ENCODE assay signal across 10 cellular contexts in genomic region chr10:119355930-119356329, GRCh38.
A peak's percentile ranks its signal among the peaks of the same experiment; 100 is the strongest.
DNase-seq lines count a peak whose midpoint lies in the region; ATAC-seq and TF ChIP-seq lines count a peak whose summit lies in the region.
"Had no signal": no experiment of that assay in that cellular context is flagged by ENCODE, and none has a peak within 500 bp of the region (broad histone marks: within the 10 kb centered on the region; RNA-seq: fewer than 3 reads in every experiment).

No MANE protein-coding gene starts in this region.

- H3K4me1 Mint-ChIP-seq in MCF 10A (ENCODE audit: insufficient read depth, unreplicated experiment): no peaks in the 10 kb centered on the region

- no peak for DNase-seq in MCF 10A (ENCODE audit: unreplicated experiment)
- no peak for DNase-seq in breast epithelium (ENCODE audit: low spot score in 2 of 2)
- DNase-seq in esophagus muscularis mucosa (ENCODE audit: extremely low spot score): no peak
- DNase-seq in smooth muscle cell (lab: John Stamatoyannopoulos, UW; ENCODE audit: unreplicated experiment): no peak
- no peak for DNase-seq in left lung
- DNase-seq in stimulated activated naive CD8-positive, alpha-beta T cell treated with anti-CD3 and anti-CD28 coated beads, Interleukin-15, Interleukin-2, amounts not matched to agents 100 U/mL and 50 U/mL, for 24 hours: no peak
- DNase-seq: NCI-H1048, occipital lobe had no signal

- TF ChIP-seq POLR2A in breast epithelium (IDR thresholded peaks at IDR 0.05): no peak
- TF ChIP-seq POLR2A in esophagus muscularis mucosa (IDR thresholded peaks at IDR 0.05; ENCODE audit: low read depth): no peak

- H2AFZ ChIP-seq in OCI-LY1 (ENCODE audit: low read length) (no peak overlapping the region), smooth muscle cell (ENCODE audit: low read depth) (no peak overlapping the region)

- no peaks in the 10 kb centered on the region for H3K79me2 ChIP-seq in OCI-LY1 (ENCODE audit: insufficient read depth, low read length)
- no peaks in the 10 kb centered on the region for H3K79me2 ChIP-seq in smooth muscle cell (ENCODE audit: low read depth)

- H3K9me2 ChIP-seq in OCI-LY1 (ENCODE audit: low read depth, low read length): no peaks in the 10 kb centered on the region

- intact Hi-C loops in MCF 10A (cut with micrococcal nuclease): no loop called here
- intact Hi-C loops in breast epithelium (cut with DNase I; ENCODE audit: low total_unique reads): no loop called here
- intact Hi-C loops in esophagus muscularis mucosa (cut with DNase I): no loop called here
- intact Hi-C loops in left lung (cut with DNase I): no loop called here

- H3K27me3 ChIP-seq in breast epithelium: no peaks in the 10 kb centered on the region
- H3K27me3 ChIP-seq in OCI-LY1 (ENCODE audit: insufficient read depth, low read length): no peaks in the 10 kb centered on the region; the same call in 1 of the 2 replicates
- H3K27me3 ChIP-seq in esophagus muscularis mucosa: no peaks in the 10 kb centered on the region
- no peaks in the 10 kb centered on the region for H3K27me3 ChIP-seq in smooth muscle cell (ENCODE audit: low read depth)
- no peaks in the 10 kb centered on the region for H3K27me3 ChIP-seq in left lung

- H3K4me1 ChIP-seq in breast epithelium (no peaks in the 10 kb centered on the region), OCI-LY1 (ENCODE audit: insufficient read depth, low read length, severe bottlenecking) (no peaks in the 10 kb centered on the region), esophagus muscularis mucosa (peaks cover 29 to 41% (median 35%) of the 10 kb centered on the region in 4 donors), smooth muscle cell (ENCODE audit: low read depth) (no peaks in the 10 kb centered on the region), left lung (peaks cover 0 to 2% of the 10 kb centered on the region in 2 donors)

- H3K4me2 ChIP-seq in OCI-LY1 (ENCODE audit: low read length) (no peak overlapping the region), smooth muscle cell (no peak overlapping the region)

- H3K4me3 Mint-ChIP-seq in MCF 10A (ENCODE audit: unreplicated experiment): no peak overlapping the region

- no peak for ATAC-seq in left lung
- ATAC-seq in stimulated activated naive CD8-positive, alpha-beta T cell treated with anti-CD3 and anti-CD28 coated beads, Interleukin-15, Interleukin-2, amounts not matched to agents 100 U/mL and 50 U/mL, for 24 hours: no peak
- ATAC-seq in GM21360 (IDR thresholded peaks at IDR 0.05; ENCODE audit: unreplicated experiment): no peak

- CTCF ChIA-PET in MCF 10A (lab: Yijun Ruan, JAX): no interaction called here

- TF ChIP-seq EP300 in esophagus muscularis mucosa (IDR thresholded peaks at IDR 0.05): no peak

- H3K9me3 ChIP-seq in breast epithelium (peaks cover 0 to 5% of the 10 kb centered on the region in 2 donors), OCI-LY1 (ENCODE audit: low read length) (peaks cover 11% of the 10 kb centered on the region), esophagus muscularis mucosa (peaks cover 0 to 20% (median 3%) of the 10 kb centered on the region in 4 donors), smooth muscle cell (replicated peaks; ENCODE audit: low read depth) (no peaks in the 10 kb centered on the region), left lung (peaks cover 3 to 26% of the 10 kb centered on the region in 2 donors)

- peaks cover 6% of the 10 kb centered on the region for H3K36me3 Mint-ChIP-seq in MCF 10A (ENCODE audit: insufficient read depth, unreplicated experiment)

- peak; percentile 20 for TF ChIP-seq CTCF in MCF 10A (IDR thresholded peaks at IDR 0.05; ENCODE audit: unreplicated experiment)
- no peak for TF ChIP-seq CTCF in breast epithelium (IDR thresholded peaks at IDR 0.05)
- TF ChIP-seq CTCF in OCI-LY1 (IDR thresholded peaks at IDR 0.05; ENCODE audit: low read length): peak; percentile 41; the same call in 1 of the 2 replicates
- peak in 2 of 3 experiments; percentile 9 to 31 for TF ChIP-seq CTCF in esophagus muscularis mucosa (IDR thresholded peaks at IDR 0.05)
- peak; percentile 41 for TF ChIP-seq CTCF in smooth muscle cell (IDR thresholded peaks at IDR 0.05; ENCODE audit: borderline replicate concordance, insufficient read depth, poor library complexity, severe bottlenecking)
- no peak for TF ChIP-seq CTCF in left lung (IDR thresholded peaks at IDR 0.05)

- H3K9me3 Mint-ChIP-seq in MCF 10A (ENCODE audit: unreplicated experiment): peaks cover 26% of the 10 kb centered on the region

- no peaks in the 10 kb centered on the region for H4K20me1 ChIP-seq in OCI-LY1 (ENCODE audit: insufficient read depth, low read length)
- H4K20me1 ChIP-seq in smooth muscle cell (ENCODE audit: low read depth): no peaks in the 10 kb centered on the region

- no peaks in the 10 kb centered on the region for H3K27me3 Mint-ChIP-seq in MCF 10A (ENCODE audit: insufficient read depth, unreplicated experiment)

- WGBS in esophagus muscularis mucosa: 97% methylated on average over 2 of the region's 2 CpGs
- 62% methylated on average over 2 of the region's 2 CpGs for WGBS in smooth muscle cell (ENCODE audit: low lambda C conversion rate)

- no peaks in the 10 kb centered on the region for H3F3A ChIP-seq in OCI-LY1 (ENCODE audit: insufficient read depth, low read length)
- H3F3A ChIP-seq in smooth muscle cell (ENCODE audit: low read depth): no peaks in the 10 kb centered on the region

- H3K36me3 ChIP-seq in breast epithelium: no peaks in the 10 kb centered on the region
- H3K36me3 ChIP-seq in OCI-LY1 (ENCODE audit: insufficient read depth, low read length): no peaks in the 10 kb centered on the region; the same call in 1 of the 2 replicates
- H3K36me3 ChIP-seq in esophagus muscularis mucosa: no peaks in the 10 kb centered on the region
- no peaks in the 10 kb centered on the region for H3K36me3 ChIP-seq in smooth muscle cell (ENCODE audit: low read depth)
- no peaks in the 10 kb centered on the region for H3K36me3 ChIP-seq in left lung

- POLR2A ChIA-PET in MCF 10A (lab: Yijun Ruan, JAX): no interaction called here

- H3K27ac ChIP-seq in breast epithelium: no peak overlapping the region
- no peak overlapping the region for H3K27ac ChIP-seq in OCI-LY1 (ENCODE audit: low read depth, low read length, poor library complexity, severe bottlenecking)
- H3K27ac ChIP-seq in esophagus muscularis mucosa (replicated peaks in 1 of 4): no peak overlapping the region
- H3K27ac ChIP-seq in smooth muscle cell (ENCODE audit: low read depth): no peak overlapping the region
- no peak overlapping the region for H3K27ac ChIP-seq in left lung

- H3K4me3 ChIP-seq in breast epithelium (no peak overlapping the region), OCI-LY1 (ENCODE audit: low read depth, low read length, poor library complexity, severe bottlenecking) (no peak overlapping the region), esophagus muscularis mucosa (no peak overlapping the region), smooth muscle cell (no peak overlapping the region), left lung (no peak overlapping the region)

- BruUV-seq in MCF 10A (replicated peaks; lab: Mats Ljungman, UMichigan): no TSS peak

- H3K9ac ChIP-seq in OCI-LY1 (ENCODE audit: low read length) (no peak overlapping the region), smooth muscle cell (ENCODE audit: low read depth) (no peak overlapping the region)

- no peak overlapping the region for H3K27ac Mint-ChIP-seq in MCF 10A (ENCODE audit: low read depth, unreplicated experiment)

Comparison
In these comparisons a context has a peak if more than half of its experiments do, and no peak if none do; other contexts are left out.
1. CTCF ChIP-seq: peak in MCF 10A (single experiment), OCI-LY1 (single experiment), esophagus muscularis mucosa (2 of 3) and smooth muscle cell (single experiment); none in breast epithelium (0 of 3) and left lung (0 of 2).